In genomic region chr2:219230201-219230540, GRCh38 we compare ENCODE assay signal across 8 cellular contexts. TPM values are rescaled to one million over a fixed set of nuclear protein-coding genes. Genes with fewer than 3 reads are reported as not detected.
DNase-seq lines count a peak whose midpoint lies in the region; ATAC-seq, FAIRE-seq and TF ChIP-seq lines count a peak whose summit lies in the region.

No MANE protein-coding gene starts in this region.

- H3K36me3 ChIP-seq in cardiac muscle cell = peaks cover 39% of the 10 kb centered on the region
- H3K36me3 ChIP-seq in pancreas = peaks cover 9 to 40% (median 28%) of the 10 kb centered on the region in 3 donors

- H3K27me3 Mint-ChIP-seq in activated naive CD4-positive, alpha-beta T cell treated with anti-CD3 and anti-CD28 coated beads for 36 hours (ENCODE audit: low read depth) = no peaks in the 10 kb centered on the region

- DNase-seq in AG08396 (ENCODE audit: low spot score) (peak; percentile 51), NB4 (ENCODE audit: low read depth) (peak; percentile 76), cardiac muscle cell (ENCODE audit: low read depth in 1 of 2, low spot score in 1 of 2) (peak; percentile 55 to 71), pancreas (peak in 2 of 6 donors; percentile 56 to 75)
- peak; percentile 63 for DNase-seq in activated naive CD4-positive, alpha-beta T cell treated with anti-CD3 and anti-CD28 coated beads for 36 hours

- H3K4me1 ChIP-seq in cardiac muscle cell (ENCODE audit: low read depth) (peaks cover 16% of the 10 kb centered on the region), pancreas (peaks cover 12 to 21% (median 16%) of the 10 kb centered on the region in 3 donors)

- H3K27ac ChIP-seq in cardiac muscle cell (peak overlapping the region; percentile 94), pancreas (peak overlapping the region; percentile 82 to 95 (median 91))

- WGBS in pancreas, 2 donors = 1% methylated on average over 19 of the region's 19 CpGs

- no peak for TF ChIP-seq CTCF in NB4 (IDR thresholded peaks at IDR 0.05; ENCODE audit: low read depth, low read length)
- no peak for TF ChIP-seq CTCF in cardiac muscle cell (IDR thresholded peaks at IDR 0.05; ENCODE audit: low read depth, low read length)
- TF ChIP-seq CTCF in pancreas (IDR thresholded peaks at IDR 0.05) = no peak

- intact Hi-C loops in activated naive CD4-positive, alpha-beta T cell treated with anti-CD3 and anti-CD28 coated beads for 36 hours (cut with micrococcal nuclease) = no loop called here
- intact Hi-C loops in pancreas (cut with DNase I) = no loop called here

- H3K27me3 ChIP-seq in cardiac muscle cell (no peaks in the 10 kb centered on the region), pancreas (no peaks in the 10 kb centered on the region)

- H3K9me3 Mint-ChIP-seq in activated naive CD4-positive, alpha-beta T cell treated with anti-CD3 and anti-CD28 coated beads for 36 hours = no peaks in the 10 kb centered on the region

- H3K9me3 ChIP-seq in cardiac muscle cell (ENCODE audit: low read depth) (no peaks in the 10 kb centered on the region), pancreas (no peaks in the 10 kb centered on the region)

- ATAC-seq in GM19035 (IDR thresholded peaks at IDR 0.05; ENCODE audit: unreplicated experiment) (peak; percentile 17), pancreas (peak; percentile 49 to 74 (median 58)), HG02798 (IDR thresholded peaks at IDR 0.05; ENCODE audit: poor library complexity, unreplicated experiment) (no peak), HG02759 (IDR thresholded peaks at IDR 0.05; ENCODE audit: unreplicated experiment) (no peak)

- peaks cover 48% of the 10 kb centered on the region for H3K4me1 Mint-ChIP-seq in activated naive CD4-positive, alpha-beta T cell treated with anti-CD3 and anti-CD28 coated beads for 36 hours (ENCODE audit: low read depth)

- H3K4me3 ChIP-seq in NB4 (ENCODE audit: low read depth, low read length) = peak overlapping the region; percentile 94
- H3K4me3 ChIP-seq in cardiac muscle cell = peak overlapping the region; percentile 72
- H3K4me3 ChIP-seq in pancreas = peak overlapping the region; percentile 58 to 89 (median 76)

- FAIRE-seq in pancreas (lab: Jason Lieb, UNC) = no peak

- peak overlapping the region; percentile 96 for H3K4me3 Mint-ChIP-seq in activated naive CD4-positive, alpha-beta T cell treated with anti-CD3 and anti-CD28 coated beads for 36 hours

- CTCF ChIA-PET in activated naive CD4-positive, alpha-beta T cell treated with anti-CD3 and anti-CD28 coated beads for 36 hours (lab: Charles Lee) = interaction anchor here (0.9 to 2.2 kb wide), 7 partner anchors 9 to 69 kb away, joined by 3 to 8 read pairs (median 4); partner anchors contain the start of genes GLB1L and STK16

- peak overlapping the region; percentile 97 for H3K27ac Mint-ChIP-seq in activated naive CD4-positive, alpha-beta T cell treated with anti-CD3 and anti-CD28 coated beads for 36 hours

- TF ChIP-seq POLR2A in NB4 (IDR thresholded peaks at IDR 0.05; ENCODE audit: extremely low read depth, insufficient read length) = no peak

- peaks cover 44% of the 10 kb centered on the region for H3K36me3 Mint-ChIP-seq in activated naive CD4-positive, alpha-beta T cell treated with anti-CD3 and anti-CD28 coated beads for 36 hours (ENCODE audit: low read depth)

RNA-seq across cellular contexts. Expression of gene ANKZF1, which starts 0.6 kb away (rescaled TPM):
- total RNA-seq in activated naive CD4-positive, alpha-beta T cell treated with anti-CD3 and anti-CD28 coated beads for 36 hours = 10 to 100 TPM; 87.7 to 88.5 TPM
- total RNA-seq in cardiac muscle cell (100 and 139 TPM in 2 replicates), pancreas (10 to 100 TPM; 17.7 to 36.5 (median 28.7) TPM)
- polyA plus RNA-seq in cardiac muscle cell (135 and 175 TPM in 2 replicates), pancreas (10 to 100 TPM; 66.0 to 85.0 TPM)

RNA-seq across cellular contexts. Expression of gene ATG9A, which starts 0.7 kb away (rescaled TPM):
- 10 to 100 TPM; 26.0 to 27.7 TPM for total RNA-seq in activated naive CD4-positive, alpha-beta T cell treated with anti-CD3 and anti-CD28 coated beads for 36 hours
- 71.4 and 75.1 TPM in 2 replicates for total RNA-seq in cardiac muscle cell
- polyA plus RNA-seq in cardiac muscle cell = 74.3 and 85.0 TPM in 2 replicates
- 10 to 100 TPM; 17.7 to 25.5 (median 20.5) TPM for total RNA-seq in pancreas
- polyA plus RNA-seq in pancreas = 10 to 100 TPM; 12.1 to 19.2 TPM

RNA-seq across cellular contexts. Expression of gene ABCB6, which starts 11.4 kb away (rescaled TPM):
- total RNA-seq in activated naive CD4-positive, alpha-beta T cell treated with anti-CD3 and anti-CD28 coated beads for 36 hours = 1 to 10 TPM; 7.0 to 7.5 TPM
- 9.6 and 24.2 TPM in 2 replicates for total RNA-seq in cardiac muscle cell
- polyA plus RNA-seq in cardiac muscle cell = 24.2 and 32.9 TPM in 2 replicates
- 1 to 10 TPM; 3.8 to 8.9 (median 6.3) TPM for total RNA-seq in pancreas
- polyA plus RNA-seq in pancreas = 10 to 100 TPM; 26.4 to 36.7 TPM

RNA-seq across cellular contexts. Expression of gene GLB1L, which starts 15.1 kb away (rescaled TPM):
- 1 to 10 TPM; 2.1 TPM for total RNA-seq in activated naive CD4-positive, alpha-beta T cell treated with anti-CD3 and anti-CD28 coated beads for 36 hours
- total RNA-seq in cardiac muscle cell = 10.4 TPM in 2 replicates
- polyA plus RNA-seq in cardiac muscle cell = 3.3 and 12.0 TPM in 2 replicates
- 1 to 10 TPM; 1.8 to 4.1 (median 2.3) TPM for total RNA-seq in pancreas
- 1 to 10 TPM; 4.3 to 6.9 TPM for polyA plus RNA-seq in pancreas

RNA-seq across cellular contexts. Expression of gene STK16, which starts 15.1 kb away (rescaled TPM):
- total RNA-seq in activated naive CD4-positive, alpha-beta T cell treated with anti-CD3 and anti-CD28 coated beads for 36 hours = 10 to 100 TPM; 33.7 to 35.5 TPM
- total RNA-seq in cardiac muscle cell = 28.5 and 31.6 TPM in 2 replicates
- polyA plus RNA-seq in cardiac muscle cell = 12.1 and 15.8 TPM in 2 replicates
- 10 to 100 TPM; 14.7 to 18.5 (median 16.8) TPM for total RNA-seq in pancreas
- 10 to 100 TPM; 17.1 to 28.4 TPM for polyA plus RNA-seq in pancreas

Comparison
In these comparisons a context has a peak if more than half of its experiments do, and no peak if none do; other contexts are left out.
1. ATAC-seq: peak in GM19035 (single experiment) and pancreas (4 of 4); none in HG02798 (single experiment) and HG02759 (single experiment).
2. Peak in every context shown above with its lines, with median percentiles within 50 percentile points of each other: H3K4me3 ChIP-seq.